Comparison of ENCODE assay signal across 1 cellular context in genomic region chrX:154742623-154743022, GRCh38.
TF ChIP-seq lines count a peak whose summit lies in the region.

No MANE protein-coding gene starts in this region.

TF ChIP-seq in K562, 482 proteins besides CTCF, POLR2A, EP300 and RAD21:
- TF ChIP-seq PPARD (CRISPR knock-in tag; IDR thresholded peaks at IDR 0.05) (no peak), NFYB (IDR thresholded peaks at IDR 0.05; ENCODE audit: extremely low read depth, insufficient read length) (no peak), CBFA2T3 (IDR thresholded peaks at IDR 0.05) (peak; percentile 62), NR2F6 (CRISPR knock-in tag; IDR thresholded peaks at IDR 0.05) (no peak), ZNF707 (CRISPR knock-in tag; conservative IDR thresholded peaks at IDR 0.05) (no peak), TCF7 (IDR thresholded peaks at IDR 0.05; ENCODE audit: borderline replicate concordance) (no peak), TCF3 (CRISPR knock-in tag; IDR thresholded peaks at IDR 0.05) (peak; percentile 54; the same call in 1 of the 2 replicates), ZNF347 (CRISPR knock-in tag; IDR thresholded peaks at IDR 0.05; ENCODE audit: low read depth) (no peak), SMAD4 (CRISPR knock-in tag; conservative IDR thresholded peaks at IDR 0.05) (no peak), MYNN (IDR thresholded peaks at IDR 0.05) (no peak), MYNN (CRISPR knock-in tag; IDR thresholded peaks at IDR 0.05) (no peak), TEAD4 (IDR thresholded peaks at IDR 0.05; ENCODE audit: low read length) (0 out of 2 replicates have a peak, but pooled peaks have one; percentile 10), TEAD4 (CRISPR knock-in tag; IDR thresholded peaks at IDR 0.05; ENCODE audit: borderline replicate concordance) (no peak), TAL1 (IDR thresholded peaks at IDR 0.05) (peak; percentile 33; the same call in 1 of the 2 replicates), ZNF76 (CRISPR knock-in tag; IDR thresholded peaks at IDR 0.05; ENCODE audit: borderline replicate concordance) (no peak), ARID1B (IDR thresholded peaks at IDR 0.05) (peak; percentile 48; the same call in 1 of the 2 replicates), CHD1 (IDR thresholded peaks at IDR 0.05; ENCODE audit: low read length) (no peak), PKNOX1 (IDR thresholded peaks at IDR 0.05) (no peak), ZNF785 (CRISPR knock-in tag; IDR thresholded peaks at IDR 0.05) (no peak), CBFA2T2 (conservative IDR thresholded peaks at IDR 0.05) (peak; percentile 22; the same call in 1 of the 2 replicates)
- TF ChIP-seq, protein P1, sequence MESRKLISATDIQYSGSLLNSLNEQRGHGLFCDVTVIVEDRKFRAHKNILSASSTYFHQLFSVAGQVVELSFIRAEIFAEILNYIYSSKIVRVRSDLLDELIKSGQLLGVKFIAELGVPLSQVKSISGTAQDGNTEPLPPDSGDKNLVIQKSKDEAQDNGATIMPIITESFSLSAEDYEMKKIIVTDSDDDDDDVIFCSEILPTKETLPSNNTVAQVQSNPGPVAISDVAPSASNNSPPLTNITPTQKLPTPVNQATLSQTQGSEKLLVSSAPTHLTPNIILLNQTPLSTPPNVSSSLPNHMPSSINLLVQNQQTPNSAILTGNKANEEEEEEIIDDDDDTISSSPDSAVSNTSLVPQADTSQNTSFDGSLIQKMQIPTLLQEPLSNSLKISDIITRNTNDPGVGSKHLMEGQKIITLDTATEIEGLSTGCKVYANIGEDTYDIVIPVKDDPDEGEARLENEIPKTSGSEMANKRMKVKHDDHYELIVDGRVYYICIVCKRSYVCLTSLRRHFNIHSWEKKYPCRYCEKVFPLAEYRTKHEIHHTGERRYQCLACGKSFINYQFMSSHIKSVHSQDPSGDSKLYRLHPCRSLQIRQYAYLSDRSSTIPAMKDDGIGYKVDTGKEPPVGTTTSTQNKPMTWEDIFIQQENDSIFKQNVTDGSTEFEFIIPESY (CRISPR knock-in tag; IDR thresholded peaks at IDR 0.05): no peak
- TF ChIP-seq, protein P2, sequence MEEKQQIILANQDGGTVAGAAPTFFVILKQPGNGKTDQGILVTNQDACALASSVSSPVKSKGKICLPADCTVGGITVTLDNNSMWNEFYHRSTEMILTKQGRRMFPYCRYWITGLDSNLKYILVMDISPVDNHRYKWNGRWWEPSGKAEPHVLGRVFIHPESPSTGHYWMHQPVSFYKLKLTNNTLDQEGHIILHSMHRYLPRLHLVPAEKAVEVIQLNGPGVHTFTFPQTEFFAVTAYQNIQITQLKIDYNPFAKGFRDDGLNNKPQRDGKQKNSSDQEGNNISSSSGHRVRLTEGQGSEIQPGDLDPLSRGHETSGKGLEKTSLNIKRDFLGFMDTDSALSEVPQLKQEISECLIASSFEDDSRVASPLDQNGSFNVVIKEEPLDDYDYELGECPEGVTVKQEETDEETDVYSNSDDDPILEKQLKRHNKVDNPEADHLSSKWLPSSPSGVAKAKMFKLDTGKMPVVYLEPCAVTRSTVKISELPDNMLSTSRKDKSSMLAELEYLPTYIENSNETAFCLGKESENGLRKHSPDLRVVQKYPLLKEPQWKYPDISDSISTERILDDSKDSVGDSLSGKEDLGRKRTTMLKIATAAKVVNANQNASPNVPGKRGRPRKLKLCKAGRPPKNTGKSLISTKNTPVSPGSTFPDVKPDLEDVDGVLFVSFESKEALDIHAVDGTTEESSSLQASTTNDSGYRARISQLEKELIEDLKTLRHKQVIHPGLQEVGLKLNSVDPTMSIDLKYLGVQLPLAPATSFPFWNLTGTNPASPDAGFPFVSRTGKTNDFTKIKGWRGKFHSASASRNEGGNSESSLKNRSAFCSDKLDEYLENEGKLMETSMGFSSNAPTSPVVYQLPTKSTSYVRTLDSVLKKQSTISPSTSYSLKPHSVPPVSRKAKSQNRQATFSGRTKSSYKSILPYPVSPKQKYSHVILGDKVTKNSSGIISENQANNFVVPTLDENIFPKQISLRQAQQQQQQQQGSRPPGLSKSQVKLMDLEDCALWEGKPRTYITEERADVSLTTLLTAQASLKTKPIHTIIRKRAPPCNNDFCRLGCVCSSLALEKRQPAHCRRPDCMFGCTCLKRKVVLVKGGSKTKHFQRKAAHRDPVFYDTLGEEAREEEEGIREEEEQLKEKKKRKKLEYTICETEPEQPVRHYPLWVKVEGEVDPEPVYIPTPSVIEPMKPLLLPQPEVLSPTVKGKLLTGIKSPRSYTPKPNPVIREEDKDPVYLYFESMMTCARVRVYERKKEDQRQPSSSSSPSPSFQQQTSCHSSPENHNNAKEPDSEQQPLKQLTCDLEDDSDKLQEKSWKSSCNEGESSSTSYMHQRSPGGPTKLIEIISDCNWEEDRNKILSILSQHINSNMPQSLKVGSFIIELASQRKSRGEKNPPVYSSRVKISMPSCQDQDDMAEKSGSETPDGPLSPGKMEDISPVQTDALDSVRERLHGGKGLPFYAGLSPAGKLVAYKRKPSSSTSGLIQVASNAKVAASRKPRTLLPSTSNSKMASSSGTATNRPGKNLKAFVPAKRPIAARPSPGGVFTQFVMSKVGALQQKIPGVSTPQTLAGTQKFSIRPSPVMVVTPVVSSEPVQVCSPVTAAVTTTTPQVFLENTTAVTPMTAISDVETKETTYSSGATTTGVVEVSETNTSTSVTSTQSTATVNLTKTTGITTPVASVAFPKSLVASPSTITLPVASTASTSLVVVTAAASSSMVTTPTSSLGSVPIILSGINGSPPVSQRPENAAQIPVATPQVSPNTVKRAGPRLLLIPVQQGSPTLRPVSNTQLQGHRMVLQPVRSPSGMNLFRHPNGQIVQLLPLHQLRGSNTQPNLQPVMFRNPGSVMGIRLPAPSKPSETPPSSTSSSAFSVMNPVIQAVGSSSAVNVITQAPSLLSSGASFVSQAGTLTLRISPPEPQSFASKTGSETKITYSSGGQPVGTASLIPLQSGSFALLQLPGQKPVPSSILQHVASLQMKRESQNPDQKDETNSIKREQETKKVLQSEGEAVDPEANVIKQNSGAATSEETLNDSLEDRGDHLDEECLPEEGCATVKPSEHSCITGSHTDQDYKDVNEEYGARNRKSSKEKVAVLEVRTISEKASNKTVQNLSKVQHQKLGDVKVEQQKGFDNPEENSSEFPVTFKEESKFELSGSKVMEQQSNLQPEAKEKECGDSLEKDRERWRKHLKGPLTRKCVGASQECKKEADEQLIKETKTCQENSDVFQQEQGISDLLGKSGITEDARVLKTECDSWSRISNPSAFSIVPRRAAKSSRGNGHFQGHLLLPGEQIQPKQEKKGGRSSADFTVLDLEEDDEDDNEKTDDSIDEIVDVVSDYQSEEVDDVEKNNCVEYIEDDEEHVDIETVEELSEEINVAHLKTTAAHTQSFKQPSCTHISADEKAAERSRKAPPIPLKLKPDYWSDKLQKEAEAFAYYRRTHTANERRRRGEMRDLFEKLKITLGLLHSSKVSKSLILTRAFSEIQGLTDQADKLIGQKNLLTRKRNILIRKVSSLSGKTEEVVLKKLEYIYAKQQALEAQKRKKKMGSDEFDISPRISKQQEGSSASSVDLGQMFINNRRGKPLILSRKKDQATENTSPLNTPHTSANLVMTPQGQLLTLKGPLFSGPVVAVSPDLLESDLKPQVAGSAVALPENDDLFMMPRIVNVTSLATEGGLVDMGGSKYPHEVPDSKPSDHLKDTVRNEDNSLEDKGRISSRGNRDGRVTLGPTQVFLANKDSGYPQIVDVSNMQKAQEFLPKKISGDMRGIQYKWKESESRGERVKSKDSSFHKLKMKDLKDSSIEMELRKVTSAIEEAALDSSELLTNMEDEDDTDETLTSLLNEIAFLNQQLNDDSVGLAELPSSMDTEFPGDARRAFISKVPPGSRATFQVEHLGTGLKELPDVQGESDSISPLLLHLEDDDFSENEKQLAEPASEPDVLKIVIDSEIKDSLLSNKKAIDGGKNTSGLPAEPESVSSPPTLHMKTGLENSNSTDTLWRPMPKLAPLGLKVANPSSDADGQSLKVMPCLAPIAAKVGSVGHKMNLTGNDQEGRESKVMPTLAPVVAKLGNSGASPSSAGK (IDR thresholded peaks at IDR 0.05): no peak
TF ChIP-seq in K562: peak in this region for 6.
